In genomic region chr6:157381631-157382621, GRCh38 we compare ENCODE assay signal across 1 cellular context.
TF ChIP-seq lines count a peak whose summit lies in the region.

No MANE protein-coding gene starts in this region.

TF ChIP-seq in HepG2, 621 proteins besides CTCF, POLR2A, EP300 and RAD21 (continued from another document and continues in another):
- no peak for TF ChIP-seq ZBTB21 (CRISPR knock-in tag; IDR thresholded peaks at IDR 0.05)
- no peak for TF ChIP-seq HMGXB3 (CRISPR knock-in tag; IDR thresholded peaks at IDR 0.05; ENCODE audit: borderline replicate concordance)
- no peak for TF ChIP-seq ZNF816 (CRISPR knock-in tag; IDR thresholded peaks at IDR 0.05; ENCODE audit: borderline replicate concordance)
- TF ChIP-seq HINFP (CRISPR knock-in tag; IDR thresholded peaks at IDR 0.05; ENCODE audit: low read depth), result no peak; the same call in 1 of the 2 replicates
- no peak for TF ChIP-seq FOXO4 (CRISPR knock-in tag; conservative IDR thresholded peaks at IDR 0.05)
- no peak for TF ChIP-seq MIXL1 (CRISPR knock-in tag; IDR thresholded peaks at IDR 0.05)
- no peak for TF ChIP-seq ZBTB3 (CRISPR knock-in tag; IDR thresholded peaks at IDR 0.05; ENCODE audit: borderline replicate concordance, low read depth)
- TF ChIP-seq ZNF432 (CRISPR knock-in tag; IDR thresholded peaks at IDR 0.05; ENCODE audit: borderline replicate concordance), result no peak
- TF ChIP-seq ATF7-NPFF (CRISPR knock-in tag; IDR thresholded peaks at IDR 0.05; ENCODE audit: low read depth), result no peak
- no peak for TF ChIP-seq ZNF124 (CRISPR knock-in tag; IDR thresholded peaks at IDR 0.05)
- TF ChIP-seq CCAR2 (optimal IDR thresholded peaks at IDR 0.05; ENCODE audit: low read depth, low read length), result no peak
- no peak for TF ChIP-seq ZBTB37 (CRISPR knock-in tag; IDR thresholded peaks at IDR 0.05)
- TF ChIP-seq ZNF652 (CRISPR knock-in tag; IDR thresholded peaks at IDR 0.05; ENCODE audit: borderline replicate concordance, low read depth), result no peak
- no peak for TF ChIP-seq IRX3 (CRISPR knock-in tag; IDR thresholded peaks at IDR 0.05; ENCODE audit: borderline replicate concordance, low read depth)
- TF ChIP-seq ZXDC (CRISPR knock-in tag; IDR thresholded peaks at IDR 0.05), result no peak
- no peak for TF ChIP-seq ZBTB4 (CRISPR knock-in tag; IDR thresholded peaks at IDR 0.05; ENCODE audit: borderline replicate concordance)
- TF ChIP-seq MZF1 (CRISPR knock-in tag; IDR thresholded peaks at IDR 0.05; ENCODE audit: borderline replicate concordance), result no peak
- TF ChIP-seq DNMT3B (CRISPR knock-in tag; conservative IDR thresholded peaks at IDR 0.05), result no peak
- TF ChIP-seq ZFP36 (IDR thresholded peaks at IDR 0.05; ENCODE audit: borderline replicate concordance, low read depth, low read length, partially characterized antibody), result no peak
- no peak for TF ChIP-seq ZNF496 (CRISPR knock-in tag; IDR thresholded peaks at IDR 0.05; ENCODE audit: insufficient replicate concordance)
- TF ChIP-seq HNRNPK (IDR thresholded peaks at IDR 0.05; ENCODE audit: low read depth, low read length, poor library complexity, severe bottlenecking), result no peak
- no peak for TF ChIP-seq ARNT2 (CRISPR knock-in tag; IDR thresholded peaks at IDR 0.05; ENCODE audit: low read depth)
- no peak for TF ChIP-seq ZNF616 (CRISPR knock-in tag; IDR thresholded peaks at IDR 0.05; ENCODE audit: low read depth)
- no peak for TF ChIP-seq ZNF761 (CRISPR knock-in tag; conservative IDR thresholded peaks at IDR 0.05)
- no peak for TF ChIP-seq SYNCRIP (IDR thresholded peaks at IDR 0.05; ENCODE audit: insufficient read depth, low read depth, low read length)
- no peak for TF ChIP-seq TAF1 (CRISPR knock-in tag; IDR thresholded peaks at IDR 0.05)
- TF ChIP-seq HHEX (CRISPR knock-in tag; IDR thresholded peaks at IDR 0.05), result no peak
- TF ChIP-seq ZUFSP (CRISPR knock-in tag; IDR thresholded peaks at IDR 0.05; ENCODE audit: borderline replicate concordance), result no peak
- TF ChIP-seq ZNF136 (CRISPR knock-in tag; IDR thresholded peaks at IDR 0.05; ENCODE audit: low read depth), result no peak
- no peak for TF ChIP-seq CREBL2 (CRISPR knock-in tag; IDR thresholded peaks at IDR 0.05; ENCODE audit: borderline replicate concordance)
- no peak for TF ChIP-seq BRD4 (CRISPR knock-in tag; IDR thresholded peaks at IDR 0.05)
- no peak for TF ChIP-seq RXRA (CRISPR knock-in tag; IDR thresholded peaks at IDR 0.05)
- no peak for TF ChIP-seq GRHL1 (CRISPR knock-in tag; conservative IDR thresholded peaks at IDR 0.05)
- no peak for TF ChIP-seq ZNF143 (CRISPR knock-in tag; IDR thresholded peaks at IDR 0.05)
- no peak for TF ChIP-seq EHMT2 (IDR thresholded peaks at IDR 0.05; ENCODE audit: borderline replicate concordance, low read depth, low read length)
- no peak for TF ChIP-seq ZNF556 (CRISPR knock-in tag; IDR thresholded peaks at IDR 0.05; ENCODE audit: borderline replicate concordance)
- no peak for TF ChIP-seq PLSCR1 (CRISPR knock-in tag; IDR thresholded peaks at IDR 0.05; ENCODE audit: borderline replicate concordance)
- TF ChIP-seq ZNF510 (CRISPR knock-in tag; IDR thresholded peaks at IDR 0.05; ENCODE audit: low read depth), result no peak
- TF ChIP-seq SP1 (IDR thresholded peaks at IDR 0.05), result no peak
- TF ChIP-seq SP1 (CRISPR knock-in tag; IDR thresholded peaks at IDR 0.05), result no peak
- TF ChIP-seq NRL (CRISPR knock-in tag; IDR thresholded peaks at IDR 0.05; ENCODE audit: borderline replicate concordance), result no peak
- no peak for TF ChIP-seq KLF12 (CRISPR knock-in tag; IDR thresholded peaks at IDR 0.05; ENCODE audit: borderline replicate concordance)
